In genomic region chr12:54216580-54217308, GRCh38 we compare ENCODE assay signal across 8 cellular contexts.
A peak's percentile ranks its signal among the peaks of the same experiment; 100 is the strongest.
DNase-seq lines count a peak whose midpoint lies in the region; ATAC-seq lines count a peak whose summit lies in the region.

No MANE protein-coding gene starts in this region.

- ATAC-seq in HG02840 (IDR thresholded peaks at IDR 0.05; ENCODE audit: low FRiP score, unreplicated experiment) (peak; percentile 38), GM18873 (IDR thresholded peaks at IDR 0.05; ENCODE audit: low FRiP score, unreplicated experiment) (no peak)

- DNase-seq in COR-L47 (lab: John Stamatoyannopoulos, UW) (peak; percentile 91), NCI-H446 (lab: John Stamatoyannopoulos, UW) (peak; percentile 88 to 90), kidney tubule cell (ENCODE audit: low spot score) (peak; percentile 85)
- DNase-seq in activated CD4-positive, CD25-positive, alpha-beta regulatory T cell treated with anti-CD3 and anti-CD28 coated beads, Interleukin-2, amount 50 U/mL, for 16 hours (ENCODE audit: low read depth, low spot score) = peak; percentile 35
- peak; percentile 78 for DNase-seq in central memory CD4-positive, alpha-beta T cell
- DNase-seq in stimulated activated CD4-positive, alpha-beta T cell treated with anti-CD3 and anti-CD28 coated beads, Interleukin-1b, Interleukin-23, amount 100 ng/mL, for 1 hour (ENCODE audit: low read depth in 2 of 2) = peak; percentile 42 to 62

Comparison
In these comparisons a context has a peak if more than half of its experiments do, and no peak if none do; other contexts are left out.
1. DNase-seq: peak in every context shown above with its lines; median percentile 91 in COR-L47; 89 in NCI-H446; 85 in kidney tubule cell; 78 in central memory CD4-positive, alpha-beta T cell; 52 in stimulated activated CD4-positive, alpha-beta T cell treated with anti-CD3 and anti-CD28 coated beads, Interleukin-1b, Interleukin-23, amount 100 ng/mL, for 1 hour; 35 in activated CD4-positive, CD25-positive, alpha-beta regulatory T cell treated with anti-CD3 and anti-CD28 coated beads, Interleukin-2, amount 50 U/mL, for 16 hours.